In the genomic region with DNA sequence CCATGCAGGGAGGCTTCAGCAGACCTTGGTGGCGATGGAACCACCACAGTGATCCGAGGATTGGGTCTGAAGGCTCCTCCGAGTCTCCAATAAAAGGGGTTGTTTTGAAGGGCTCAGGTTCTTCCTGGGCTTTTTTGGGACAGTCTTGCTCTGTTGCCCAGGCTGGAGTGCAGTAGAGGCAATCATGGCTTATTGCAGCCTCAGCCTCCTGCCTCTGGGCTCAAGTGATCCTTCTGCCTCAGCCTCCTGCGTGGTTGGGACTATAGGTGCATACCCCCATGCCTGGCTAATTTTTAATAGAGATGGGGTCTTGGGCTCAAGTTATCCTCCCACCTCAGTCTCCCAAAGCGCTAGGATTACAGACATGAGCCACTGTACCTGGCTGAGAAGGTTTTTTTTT, we compare ENCODE assay signal across 19 cellular contexts.
DNase-seq lines count a peak whose midpoint lies in the region; ATAC-seq and TF ChIP-seq lines count a peak whose summit lies in the region.
"Had no signal": no experiment of that assay in that cellular context is flagged by ENCODE, and none has a peak within 500 bp of the region (broad histone marks: within the 10 kb centered on the region; RNA-seq: fewer than 3 reads in every experiment).

No MANE protein-coding gene starts in this region.

- no peak overlapping the region for H4K8ac ChIP-seq in mesendoderm (ENCODE audit: low read depth, low read length)

- H4K5ac ChIP-seq in mesendoderm (ENCODE audit: low read length), result no peak overlapping the region

- 95 to 100% methylated on average over 1 to 5 of the region's 5 CpGs for WGBS in endodermal cell (ENCODE audit: insufficient coverage in 1 of 2, insufficient read length in 1 of 2), 2 experiments
- no CpG with 5 or more reads among the region's 5 CpGs for WGBS in mesendoderm (ENCODE audit: extremely low coverage, insufficient coverage, low lambda C conversion rate)

- H3K4me2 ChIP-seq in mesendoderm (ENCODE audit: low read length), result no peak overlapping the region
- H3K4me2 ChIP-seq: A549 had no signal

- no peak overlapping the region for H3K9ac ChIP-seq in endodermal cell (ENCODE audit: extremely low read depth, low read length, poor library complexity, severe bottlenecking)
- no peak overlapping the region for H3K9ac ChIP-seq in mesendoderm (ENCODE audit: low read length)

- H3K9me3 Mint-ChIP-seq in endodermal cell (no peaks in the 10 kb centered on the region), HFFc6 (no peaks in the 10 kb centered on the region)
- H3K9me3 Mint-ChIP-seq in activated CD8-positive, alpha-beta T cell treated with anti-CD3 and anti-CD28 coated beads, Interleukin-2, amount 10 ng/mL, durations not matched to agents 7 days and 5 days (ENCODE audit: insufficient read depth), result no peaks in the 10 kb centered on the region
- H3K9me3 Mint-ChIP-seq: CD4-positive, CD25-positive, alpha-beta regulatory T cell; H9 had no signal

- TF ChIP-seq CTCF in left ventricle myocardium inferior (IDR thresholded peaks at IDR 0.05; ENCODE audit: borderline replicate concordance) (no peak), endodermal cell (conservative IDR thresholded peaks at IDR 0.05) (no peak), A673 (conservative IDR thresholded peaks at IDR 0.05; ENCODE audit: low read depth, low read length) (no peak), HFFc6 (IDR thresholded peaks at IDR 0.05) (no peak)

- H3K4me3 Mint-ChIP-seq in endodermal cell (no peak overlapping the region), HFFc6 (no peak overlapping the region)
- no peak overlapping the region for H3K4me3 Mint-ChIP-seq in activated CD8-positive, alpha-beta T cell treated with anti-CD3 and anti-CD28 coated beads, Interleukin-2, amount 10 ng/mL, durations not matched to agents 7 days and 5 days
- H3K4me3 Mint-ChIP-seq: CD8-positive, alpha-beta memory T cell; H9 had no signal

- no peaks in the 10 kb centered on the region for H3K9me3 ChIP-seq in left ventricle myocardium inferior (replicated peaks)
- no peaks in the 10 kb centered on the region for H3K9me3 ChIP-seq in endodermal cell (ENCODE audit: control insufficient read depth, low read length)
- no peaks in the 10 kb centered on the region for H3K9me3 ChIP-seq in A673 (ENCODE audit: low read depth, low read length, poor library complexity, severe bottlenecking)
- H3K9me3 ChIP-seq: A549 had no signal

- peak overlapping the region; percentile 6 for H3K18ac ChIP-seq in mesendoderm (ENCODE audit: low read length)

- H3K4me1 Mint-ChIP-seq in endodermal cell (peaks cover 59% of the 10 kb centered on the region), HFFc6 (ENCODE audit: low read depth) (peaks cover 56% of the 10 kb centered on the region)
- H3K4me1 Mint-ChIP-seq in activated CD8-positive, alpha-beta T cell treated with anti-CD3 and anti-CD28 coated beads, Interleukin-2, amount 10 ng/mL, durations not matched to agents 7 days and 5 days (ENCODE audit: low read depth), result peaks cover 4% of the 10 kb centered on the region

- no peaks in the 10 kb centered on the region for H3K36me3 Mint-ChIP-seq in endodermal cell (ENCODE audit: low read depth)
- H3K36me3 Mint-ChIP-seq in activated CD8-positive, alpha-beta T cell treated with anti-CD3 and anti-CD28 coated beads, Interleukin-2, amount 10 ng/mL, durations not matched to agents 7 days and 5 days (ENCODE audit: low read depth), result no peaks in the 10 kb centered on the region
- H3K36me3 Mint-ChIP-seq in HFFc6 (ENCODE audit: low read depth), result peaks cover 18% of the 10 kb centered on the region
- H3K36me3 Mint-ChIP-seq: CD4-positive, CD25-positive, alpha-beta regulatory T cell had no signal

- CTCF ChIA-PET in A673 (lab: Charles Lee), result no interaction called here
- CTCF ChIA-PET in activated CD8-positive, alpha-beta T cell treated with anti-CD3 and anti-CD28 coated beads, Interleukin-2, amount 10 ng/mL, durations not matched to agents 7 days and 5 days (lab: Charles Lee), result no interaction called here

- H3K27me3 Mint-ChIP-seq in endodermal cell (ENCODE audit: insufficient read depth), result no peaks in the 10 kb centered on the region
- H3K27me3 Mint-ChIP-seq in activated CD8-positive, alpha-beta T cell treated with anti-CD3 and anti-CD28 coated beads, Interleukin-2, amount 10 ng/mL, durations not matched to agents 7 days and 5 days (ENCODE audit: low read depth), result no peaks in the 10 kb centered on the region
- H3K27me3 Mint-ChIP-seq in HFFc6 (ENCODE audit: insufficient read depth), result peaks cover 2% of the 10 kb centered on the region; the same call in 1 of the 2 replicates
- H3K27me3 Mint-ChIP-seq: CD4-positive, CD25-positive, alpha-beta regulatory T cell; CD8-positive, alpha-beta memory T cell had no signal

- no peak overlapping the region for H2BK120ac ChIP-seq in mesendoderm (ENCODE audit: low read depth, low read length)

- H3K4me1 ChIP-seq in left ventricle myocardium inferior (peaks cover 100% of the 10 kb centered on the region), endodermal cell (ENCODE audit: control insufficient read depth, insufficient read depth, low read length) (peaks cover 24% of the 10 kb centered on the region), mesendoderm (ENCODE audit: control insufficient read depth, low read depth, low read length) (peaks cover 29% of the 10 kb centered on the region), A673 (ENCODE audit: insufficient read depth, low read length, poor library complexity, severe bottlenecking) (peaks cover 51% of the 10 kb centered on the region)

- no peak overlapping the region for H2BK15ac ChIP-seq in mesendoderm (replicated peaks; ENCODE audit: low read depth)

- no peak overlapping the region for H2BK5ac ChIP-seq in mesendoderm (ENCODE audit: low read length)

- H3K36me3 ChIP-seq in left ventricle myocardium inferior (no peaks in the 10 kb centered on the region), endodermal cell (ENCODE audit: control insufficient read depth, insufficient read depth, low read length) (no peaks in the 10 kb centered on the region), mesendoderm (ENCODE audit: control insufficient read depth, insufficient read depth, low read length) (no peaks in the 10 kb centered on the region), A673 (ENCODE audit: insufficient read depth, low read length, poor library complexity, severe bottlenecking) (no peaks in the 10 kb centered on the region)

- H3K23ac ChIP-seq in mesendoderm (ENCODE audit: low read length), result no peak overlapping the region

- no peak for ATAC-seq in Right ventricle myocardium superior (ENCODE audit: poor library complexity)
- ATAC-seq in activated CD8-positive, alpha-beta T cell treated with anti-CD3 and anti-CD28 coated beads, Interleukin-2, amount 10 ng/mL, durations not matched to agents 7 days and 5 days, result no peak
- ATAC-seq: A549 had no signal

- H3K27me3 ChIP-seq in left ventricle myocardium inferior (ENCODE audit: low read depth), result no peaks in the 10 kb centered on the region
- no peaks in the 10 kb centered on the region for H3K27me3 ChIP-seq in endodermal cell (ENCODE audit: control insufficient read depth, insufficient read depth, low read length, poor library complexity, severe bottlenecking)
- no peaks in the 10 kb centered on the region for H3K27me3 ChIP-seq in mesendoderm (ENCODE audit: insufficient read depth, low read length, poor library complexity)
- no peaks in the 10 kb centered on the region for H3K27me3 ChIP-seq in A673 (replicated peaks; ENCODE audit: insufficient read depth, low read depth, low read length, poor library complexity)

- BruUV-seq in A673 (replicated peaks; lab: Mats Ljungman, UMichigan), result no TSS peak

- DNase-seq in left ventricle myocardium inferior (no peak), Right ventricle myocardium superior (no peak), endodermal cell (peak; percentile 33), mesendoderm (no peak), A673 (ENCODE audit: low spot score) (no peak), HFFc6 (no peak)
- no peak for DNase-seq in activated CD8-positive, alpha-beta T cell treated with anti-CD3 and anti-CD28 coated beads, Interleukin-2, amount 10 ng/mL, durations not matched to agents 7 days and 5 days
- DNase-seq: C1 segment of cervical spinal cord; CD4-positive, CD25-positive, alpha-beta regulatory T cell; CD8-positive, alpha-beta memory T cell; COR-L47; DMS 273 treated with DMSO at 0.1 percent for 48 hours; DMS53; DND-41; EL; H9; IMR-90 had no signal

- H3K4me3 ChIP-seq in left ventricle myocardium inferior (no peak overlapping the region), endodermal cell (ENCODE audit: low read length) (no peak overlapping the region), mesendoderm (ENCODE audit: low read length) (no peak overlapping the region), A673 (ENCODE audit: low read depth, low read length, poor library complexity, severe bottlenecking) (no peak overlapping the region)
- H3K4me3 ChIP-seq: A549 had no signal

- H3K27ac Mint-ChIP-seq in endodermal cell, result no peak overlapping the region
- H3K27ac Mint-ChIP-seq in activated CD8-positive, alpha-beta T cell treated with anti-CD3 and anti-CD28 coated beads, Interleukin-2, amount 10 ng/mL, durations not matched to agents 7 days and 5 days, result no peak overlapping the region
- H3K27ac Mint-ChIP-seq in HFFc6, result no peak overlapping the region
- H3K27ac Mint-ChIP-seq: CD4-positive, CD25-positive, alpha-beta regulatory T cell had no signal

- POLR2A ChIA-PET in A673 (lab: Charles Lee; ENCODE audit: low non-redundant PET), result no interaction called here
- POLR2A ChIA-PET in activated CD8-positive, alpha-beta T cell treated with anti-CD3 and anti-CD28 coated beads, Interleukin-2, amount 10 ng/mL, durations not matched to agents 7 days and 5 days (lab: Charles Lee), result no interaction called here

- H2AK5ac ChIP-seq in mesendoderm (ENCODE audit: low read length), result no peak overlapping the region

- no peak overlapping the region for H3K4ac ChIP-seq in mesendoderm (ENCODE audit: low read depth, low read length)

- intact Hi-C loops in left ventricle myocardium inferior (cut with micrococcal nuclease), result no loop called here
- intact Hi-C loops in Right ventricle myocardium superior (cut with DNase I), result no loop called here
- intact Hi-C loops in A673 (cut with micrococcal nuclease; ENCODE audit: unreplicated experiment), result no loop called here

- peaks cover 92% of the 10 kb centered on the region for H3K79me2 ChIP-seq in mesendoderm (ENCODE audit: control insufficient read depth, insufficient read depth, low read length)

- no peak overlapping the region for H3K56ac ChIP-seq in mesendoderm (ENCODE audit: low read length)

- H3K27ac ChIP-seq in left ventricle myocardium inferior (replicated peaks) (peak overlapping the region; percentile 54), endodermal cell (ENCODE audit: low read depth, low read length) (no peak overlapping the region), mesendoderm (ENCODE audit: low read depth, low read length) (no peak overlapping the region), A673 (ENCODE audit: low read depth, low read length, poor library complexity, severe bottlenecking) (no peak overlapping the region)
- H3K27ac ChIP-seq: 22Rv1 had no signal

- H3K79me1 ChIP-seq in mesendoderm (ENCODE audit: low read length), result peaks cover 46% of the 10 kb centered on the region
